ENCODE assay signal across 1 cellular context in the genomic region with DNA sequence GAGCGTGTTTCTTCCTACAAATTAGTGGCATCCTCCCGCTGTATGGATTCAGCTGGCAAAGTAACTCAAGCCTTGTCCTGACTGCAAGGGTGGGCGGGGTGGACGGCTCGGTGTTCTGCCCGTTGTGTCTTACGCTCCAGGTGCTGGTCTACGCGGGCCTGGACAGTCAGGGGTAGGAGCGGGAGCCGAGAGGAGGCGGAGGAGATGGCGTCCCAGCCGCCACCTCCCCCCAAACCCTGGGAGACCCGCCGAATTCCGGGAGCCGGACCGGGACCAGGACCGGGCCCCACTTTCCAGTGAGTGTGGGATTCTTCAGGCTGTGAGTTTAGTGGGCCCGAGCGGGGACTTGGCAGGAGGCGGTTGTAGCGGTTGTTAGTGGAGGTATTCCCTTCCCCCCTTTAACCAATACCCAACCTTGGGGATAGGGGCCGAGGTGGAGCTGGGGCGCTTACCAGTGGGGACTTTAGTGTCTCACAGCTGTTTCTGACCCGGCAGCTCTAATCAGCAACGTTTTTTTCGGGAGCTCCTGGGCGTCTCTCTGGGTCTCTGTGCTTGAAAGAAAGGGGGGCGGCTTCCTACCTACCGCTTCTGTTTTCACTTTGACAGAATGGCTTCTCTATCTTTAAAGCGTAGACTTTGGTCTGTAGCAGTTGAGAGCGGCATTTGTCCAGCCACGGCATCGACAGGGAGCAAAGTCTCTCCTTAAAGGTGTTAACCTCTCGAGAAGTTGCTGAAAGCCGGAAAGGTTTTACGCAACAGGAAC.
A peak's percentile ranks its signal among the peaks of the same experiment; 100 is the strongest.
TF ChIP-seq lines count a peak whose summit lies in the region.

A gene with protein sequence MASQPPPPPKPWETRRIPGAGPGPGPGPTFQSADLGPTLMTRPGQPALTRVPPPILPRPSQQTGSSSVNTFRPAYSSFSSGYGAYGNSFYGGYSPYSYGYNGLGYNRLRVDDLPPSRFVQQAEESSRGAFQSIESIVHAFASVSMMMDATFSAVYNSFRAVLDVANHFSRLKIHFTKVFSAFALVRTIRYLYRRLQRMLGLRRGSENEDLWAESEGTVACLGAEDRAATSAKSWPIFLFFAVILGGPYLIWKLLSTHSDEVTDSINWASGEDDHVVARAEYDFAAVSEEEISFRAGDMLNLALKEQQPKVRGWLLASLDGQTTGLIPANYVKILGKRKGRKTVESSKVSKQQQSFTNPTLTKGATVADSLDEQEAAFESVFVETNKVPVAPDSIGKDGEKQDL (plus strand): TSS at position 165 of the 763 bp plus-strand sequence. CDS start 40 bp downstream, at position 205.
PUS10 (minus strand) TSS at position 700 of the 763 bp plus-strand sequence. CDS start 6,365 bp downstream, outside the sequence.

TF ChIP-seq in K562, 482 proteins besides CTCF, POLR2A, EP300 and RAD21 (continued from another document and continues in another):
- TF ChIP-seq SRF (CRISPR knock-in tag; IDR thresholded peaks at IDR 0.05) (0 out of 4 replicates have a peak, but pooled peaks of 1 of the 2 experiments have one; percentile 20), ETS1 (conservative IDR thresholded peaks at IDR 0.05; ENCODE audit: control insufficient read depth, low read depth, low read length) (peak; percentile 63; the same call in 1 of the 2 replicates), PHF8 (IDR thresholded peaks at IDR 0.05; ENCODE audit: borderline replicate concordance, low read length) (peak; percentile 80), RBM34 (IDR thresholded peaks at IDR 0.05; ENCODE audit: borderline replicate concordance, insufficient read depth, low read length) (no peak), ATF1 (CRISPR knock-in tag; IDR thresholded peaks at IDR 0.05) (no peak; the same call in 1 of the 2 replicates), ATF1 (tag; IDR thresholded peaks at IDR 0.05) (peak; percentile 80), SIN3A (IDR thresholded peaks at IDR 0.05; ENCODE audit: borderline replicate concordance in 2 of 2, control insufficient read depth in 1 of 2, low read depth in 2 of 2, low read length in 2 of 2) (peak in 1 of 2 experiments; percentile 92; a peak in 1 of 4 replicates), XRCC5 (IDR thresholded peaks at IDR 0.05; ENCODE audit: low read depth, low read length) (peak; percentile 9), MCM5 (IDR thresholded peaks at IDR 0.05; ENCODE audit: low read depth) (no peak), DACH1 (IDR thresholded peaks at IDR 0.05; ENCODE audit: partially characterized antibody) (peak; percentile 37), KAT7 (CRISPR knock-in tag; IDR thresholded peaks at IDR 0.05; ENCODE audit: borderline replicate concordance) (0 out of 2 replicates have a peak, but pooled peaks have one; percentile 33), SUPT5H (IDR thresholded peaks at IDR 0.05) (peak; percentile 74), CBX3 (IDR thresholded peaks at IDR 0.05; ENCODE audit: borderline replicate concordance in 1 of 2, low read length in 2 of 2) (no peak), KHSRP (IDR thresholded peaks at IDR 0.05) (no peak), SRSF3 (IDR thresholded peaks at IDR 0.05; ENCODE audit: insufficient read depth, low read length) (no peak), NR2C2 (CRISPR knock-in tag; IDR thresholded peaks at IDR 0.05) (no peak), NR2C2 (tag; IDR thresholded peaks at IDR 0.05) (0 out of 2 replicates have a peak, but pooled peaks have one; percentile 31), CAMTA2 (CRISPR knock-in tag; conservative IDR thresholded peaks at IDR 0.05) (no peak), KLF16 (IDR thresholded peaks at IDR 0.05) (no peak), THRB (CRISPR knock-in tag; conservative IDR thresholded peaks at IDR 0.05) (no peak), ZNF436 (CRISPR knock-in tag; IDR thresholded peaks at IDR 0.05) (no peak), HSF4 (CRISPR knock-in tag; IDR thresholded peaks at IDR 0.05; ENCODE audit: borderline replicate concordance) (no peak), CXXC5 (CRISPR knock-in tag; IDR thresholded peaks at IDR 0.05) (no peak; the same call in none of the 2 replicates), THRA (IDR thresholded peaks at IDR 0.05) (no peak), MCM3 (IDR thresholded peaks at IDR 0.05) (no peak), TAF9B (IDR thresholded peaks at IDR 0.05; ENCODE audit: partially characterized antibody) (peak; percentile 48), ARID4B (CRISPR knock-in tag; IDR thresholded peaks at IDR 0.05) (peak; percentile 83; the same call in 1 of the 2 replicates), TAF1 (IDR thresholded peaks at IDR 0.05; ENCODE audit: control insufficient read depth, extremely low read depth, insufficient read depth, low read length, severe bottlenecking) (peak; percentile 77), ETV1 (tag; conservative IDR thresholded peaks at IDR 0.05; ENCODE audit: low read depth) (peak; percentile 47), RBFOX2 (IDR thresholded peaks at IDR 0.05; ENCODE audit: low read depth, low read length) (peak; percentile 89), FOXA3 (CRISPR knock-in tag; conservative IDR thresholded peaks at IDR 0.05 in 1 of 2, IDR thresholded peaks at IDR 0.05 in 1 of 2) (no peak), ZBTB7A (IDR thresholded peaks at IDR 0.05; ENCODE audit: borderline replicate concordance, control insufficient read depth, low read depth, low read length) (peak; percentile 66; the same call in 1 of the 2 replicates), NR4A1 (CRISPR knock-in tag; IDR thresholded peaks at IDR 0.05) (no peak), NR4A1 (tag; IDR thresholded peaks at IDR 0.05) (no peak), TOE1 (IDR thresholded peaks at IDR 0.05; ENCODE audit: borderline replicate concordance) (peak; percentile 96), TOE1 (CRISPR knock-in tag; IDR thresholded peaks at IDR 0.05; ENCODE audit: borderline replicate concordance, low read depth) (no peak), ELF1 (tag; IDR thresholded peaks at IDR 0.05) (peak; percentile 3; the same call in 1 of the 2 replicates), CREM (IDR thresholded peaks at IDR 0.05; ENCODE audit: low read depth) (peak; percentile 82), SOX6 (IDR thresholded peaks at IDR 0.05) (peak; percentile 4; the same call in 1 of the 2 replicates), TBP (optimal IDR thresholded peaks at IDR 0.05; ENCODE audit: low read depth, low read length) (peak; percentile 45), ZSCAN29 (IDR thresholded peaks at IDR 0.05) (peak; percentile 100), ETV6 (IDR thresholded peaks at IDR 0.05; ENCODE audit: borderline replicate concordance in 1 of 2, low read depth in 2 of 2, low read length in 1 of 2) (no peak), ETV6 (CRISPR knock-in tag; IDR thresholded peaks at IDR 0.05; ENCODE audit: borderline replicate concordance) (no peak), ZNF124 (CRISPR knock-in tag; IDR thresholded peaks at IDR 0.05) (no peak), ZNF23 (CRISPR knock-in tag; IDR thresholded peaks at IDR 0.05) (no peak), MAFK (IDR thresholded peaks at IDR 0.05; ENCODE audit: low read length) (0 out of 2 replicates have a peak, but pooled peaks have one; percentile 1), RB1 (IDR thresholded peaks at IDR 0.05; ENCODE audit: low read depth) (peak; percentile 46; the same call in 1 of the 2 replicates), FOXA1 (IDR thresholded peaks at IDR 0.05; ENCODE audit: borderline replicate concordance) (no peak), PRMT5 (CRISPR knock-in tag; IDR thresholded peaks at IDR 0.05) (no peak)
- TF ChIP-seq, protein P1, sequence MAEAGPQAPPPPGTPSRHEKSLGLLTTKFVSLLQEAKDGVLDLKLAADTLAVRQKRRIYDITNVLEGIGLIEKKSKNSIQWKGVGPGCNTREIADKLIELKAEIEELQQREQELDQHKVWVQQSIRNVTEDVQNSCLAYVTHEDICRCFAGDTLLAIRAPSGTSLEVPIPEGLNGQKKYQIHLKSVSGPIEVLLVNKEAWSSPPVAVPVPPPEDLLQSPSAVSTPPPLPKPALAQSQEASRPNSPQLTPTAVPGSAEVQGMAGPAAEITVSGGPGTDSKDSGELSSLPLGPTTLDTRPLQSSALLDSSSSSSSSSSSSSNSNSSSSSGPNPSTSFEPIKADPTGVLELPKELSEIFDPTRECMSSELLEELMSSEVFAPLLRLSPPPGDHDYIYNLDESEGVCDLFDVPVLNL (CRISPR knock-in tag; IDR thresholded peaks at IDR 0.05; ENCODE audit: low read depth) = 0 out of 2 replicates have a peak, but pooled peaks have one; percentile 22
- TF ChIP-seq, protein P2, sequence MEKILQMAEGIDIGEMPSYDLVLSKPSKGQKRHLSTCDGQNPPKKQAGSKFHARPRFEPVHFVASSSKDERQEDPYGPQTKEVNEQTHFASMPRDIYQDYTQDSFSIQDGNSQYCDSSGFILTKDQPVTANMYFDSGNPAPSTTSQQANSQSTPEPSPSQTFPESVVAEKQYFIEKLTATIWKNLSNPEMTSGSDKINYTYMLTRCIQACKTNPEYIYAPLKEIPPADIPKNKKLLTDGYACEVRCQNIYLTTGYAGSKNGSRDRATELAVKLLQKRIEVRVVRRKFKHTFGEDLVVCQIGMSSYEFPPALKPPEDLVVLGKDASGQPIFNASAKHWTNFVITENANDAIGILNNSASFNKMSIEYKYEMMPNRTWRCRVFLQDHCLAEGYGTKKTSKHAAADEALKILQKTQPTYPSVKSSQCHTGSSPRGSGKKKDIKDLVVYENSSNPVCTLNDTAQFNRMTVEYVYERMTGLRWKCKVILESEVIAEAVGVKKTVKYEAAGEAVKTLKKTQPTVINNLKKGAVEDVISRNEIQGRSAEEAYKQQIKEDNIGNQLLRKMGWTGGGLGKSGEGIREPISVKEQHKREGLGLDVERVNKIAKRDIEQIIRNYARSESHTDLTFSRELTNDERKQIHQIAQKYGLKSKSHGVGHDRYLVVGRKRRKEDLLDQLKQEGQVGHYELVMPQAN (IDR thresholded peaks at IDR 0.05; ENCODE audit: borderline replicate concordance) = no peak
- TF ChIP-seq, protein P3, sequence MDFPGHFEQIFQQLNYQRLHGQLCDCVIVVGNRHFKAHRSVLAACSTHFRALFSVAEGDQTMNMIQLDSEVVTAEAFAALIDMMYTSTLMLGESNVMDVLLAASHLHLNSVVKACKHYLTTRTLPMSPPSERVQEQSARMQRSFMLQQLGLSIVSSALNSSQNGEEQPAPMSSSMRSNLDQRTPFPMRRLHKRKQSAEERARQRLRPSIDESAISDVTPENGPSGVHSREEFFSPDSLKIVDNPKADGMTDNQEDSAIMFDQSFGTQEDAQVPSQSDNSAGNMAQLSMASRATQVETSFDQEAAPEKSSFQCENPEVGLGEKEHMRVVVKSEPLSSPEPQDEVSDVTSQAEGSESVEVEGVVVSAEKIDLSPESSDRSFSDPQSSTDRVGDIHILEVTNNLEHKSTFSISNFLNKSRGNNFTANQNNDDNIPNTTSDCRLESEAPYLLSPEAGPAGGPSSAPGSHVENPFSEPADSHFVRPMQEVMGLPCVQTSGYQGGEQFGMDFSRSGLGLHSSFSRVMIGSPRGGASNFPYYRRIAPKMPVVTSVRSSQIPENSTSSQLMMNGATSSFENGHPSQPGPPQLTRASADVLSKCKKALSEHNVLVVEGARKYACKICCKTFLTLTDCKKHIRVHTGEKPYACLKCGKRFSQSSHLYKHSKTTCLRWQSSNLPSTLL (IDR thresholded peaks at IDR 0.05) = peak; percentile 16; the same call in 1 of the 2 replicates
